Comparison of ENCODE assay signal across 8 cellular contexts in genomic region chrX:18166068-18166467, GRCh38. TPM values are rescaled to one million over a fixed set of nuclear protein-coding genes. Genes with fewer than 3 reads are reported as not detected.
"Had no signal": no experiment of that assay in that cellular context is flagged by ENCODE, and none has a peak within 500 bp of the region (broad histone marks: within the 10 kb centered on the region; RNA-seq: fewer than 3 reads in every experiment).

No MANE protein-coding gene starts in this region.

- H3K4me1 ChIP-seq: HAP-1 had no signal

- H3K9me3 Mint-ChIP-seq: IgD-negative memory B cell had no signal

- H3K4me3 Mint-ChIP-seq: IgD-negative memory B cell had no signal

- H3K4me1 Mint-ChIP-seq: IgD-negative memory B cell had no signal

- H3K27me3 Mint-ChIP-seq: IgD-negative memory B cell had no signal

- H3K9me3 ChIP-seq: HAP-1 had no signal

- H3K36me3 Mint-ChIP-seq: IgD-negative memory B cell had no signal

- ATAC-seq: HCT116 had no signal

- FAIRE-seq: H54, HTR-8/SVneo had no signal

- H3K4me3 ChIP-seq: HAP-1 had no signal

- H3K36me3 ChIP-seq: HAP-1 had no signal

- H3K27ac Mint-ChIP-seq: IgD-negative memory B cell had no signal

- DNase-seq: GOT3, KG1 had no signal

RNA-seq across cellular contexts. Expression of gene BEND2, which starts 54.6 kb away (rescaled TPM):
- total RNA-seq: HT-29 had no signal
